2 cellular contexts compared by ENCODE assay signal in genomic region chr3:168047936-168048335, GRCh38.
A peak's percentile ranks its signal among the peaks of the same experiment; 100 is the strongest.
TF ChIP-seq lines count a peak whose summit lies in the region.

No MANE protein-coding gene starts in this region.

TF ChIP-seq in HepG2, 621 proteins besides CTCF, POLR2A, EP300 and RAD21:
- TF ChIP-seq TAF1 (CRISPR knock-in tag; IDR thresholded peaks at IDR 0.05) (no peak), CEBPB (IDR thresholded peaks at IDR 0.05; ENCODE audit: borderline replicate concordance, low read depth, low read length) (peak; percentile 61; the same call in 1 of the 2 replicates), ZBTB37 (CRISPR knock-in tag; IDR thresholded peaks at IDR 0.05) (no peak), ZNF7 (CRISPR knock-in tag; IDR thresholded peaks at IDR 0.05) (no peak)

TF ChIP-seq in K562, 482 proteins besides CTCF, POLR2A, EP300 and RAD21:
- TF ChIP-seq CEBPB (tag; IDR thresholded peaks at IDR 0.05) (peak; percentile 74), CEBPG (CRISPR knock-in tag; IDR thresholded peaks at IDR 0.05) (no peak), CEBPG (tag; conservative IDR thresholded peaks at IDR 0.05 in 1 of 2, IDR thresholded peaks at IDR 0.05 in 1 of 2) (peak in 1 of 2 experiments; percentile 78; a peak in 2 of 4 replicates), PREB (CRISPR knock-in tag; IDR thresholded peaks at IDR 0.05) (no peak)
